Comparison of ENCODE assay signal across 8 cellular contexts in genomic region chr1:118185083-118185899, GRCh38. TPM values are rescaled to one million over a fixed set of nuclear protein-coding genes. Genes with fewer than 3 reads are reported as not detected.
A peak's percentile ranks its signal among the peaks of the same experiment; 100 is the strongest.
DNase-seq lines count a peak whose midpoint lies in the region; ATAC-seq and TF ChIP-seq lines count a peak whose summit lies in the region.

Gene SPAG17, minus strand, starts transcription at chr1:118185228. Its CDS starts 71 bp downstream, at chr1:118185157.

- no peak for DNase-seq in AG09319 (ENCODE audit: extremely low read depth, low read depth)
- no peak for DNase-seq in HFFc6
- DNase-seq in activated CD8-positive, alpha-beta T cell treated with anti-CD3 and anti-CD28 coated beads, Interleukin-2, amount 10 ng/mL, durations not matched to agents 7 days and 5 days: peak; percentile 28
- DNase-seq in left cardiac atrium: peak; percentile 79
- peak in 9 of 10 donors; percentile 14 to 85 (median 26) for DNase-seq in posterior cingulate gyrus

- peaks cover 14% of the 10 kb centered on the region for H3K4me1 Mint-ChIP-seq in HFFc6 (ENCODE audit: low read depth)
- H3K4me1 Mint-ChIP-seq in activated CD8-positive, alpha-beta T cell treated with anti-CD3 and anti-CD28 coated beads, Interleukin-2, amount 10 ng/mL, durations not matched to agents 7 days and 5 days (ENCODE audit: low read depth): peaks cover 3% of the 10 kb centered on the region

- POLR2A ChIA-PET in activated CD8-positive, alpha-beta T cell treated with anti-CD3 and anti-CD28 coated beads, Interleukin-2, amount 10 ng/mL, durations not matched to agents 7 days and 5 days (lab: Charles Lee): no interaction called here

- no peak within 1 kb of the TSS for H3K27ac Mint-ChIP-seq in HFFc6
- no peak within 1 kb of the TSS for H3K27ac Mint-ChIP-seq in activated CD8-positive, alpha-beta T cell treated with anti-CD3 and anti-CD28 coated beads, Interleukin-2, amount 10 ng/mL, durations not matched to agents 7 days and 5 days

- no peaks in the 10 kb centered on the region for H3K36me3 Mint-ChIP-seq in HFFc6 (ENCODE audit: low read depth)
- no peaks in the 10 kb centered on the region for H3K36me3 Mint-ChIP-seq in activated CD8-positive, alpha-beta T cell treated with anti-CD3 and anti-CD28 coated beads, Interleukin-2, amount 10 ng/mL, durations not matched to agents 7 days and 5 days (ENCODE audit: low read depth)

- intact Hi-C loops in left cardiac atrium (cut with DNase I): no loop called here
- intact Hi-C loops in posterior cingulate gyrus (cut with DNase I): no loop called here

- no peaks in the 10 kb centered on the region for H3K9me3 Mint-ChIP-seq in HFFc6
- no peaks in the 10 kb centered on the region for H3K9me3 Mint-ChIP-seq in activated CD8-positive, alpha-beta T cell treated with anti-CD3 and anti-CD28 coated beads, Interleukin-2, amount 10 ng/mL, durations not matched to agents 7 days and 5 days (ENCODE audit: insufficient read depth)

- TF ChIP-seq CTCF in AG09319 (IDR thresholded peaks at IDR 0.05; ENCODE audit: low read depth, low read length): peak; percentile 39
- TF ChIP-seq CTCF in HFFc6 (IDR thresholded peaks at IDR 0.05): no peak

- ATAC-seq in activated CD8-positive, alpha-beta T cell treated with anti-CD3 and anti-CD28 coated beads, Interleukin-2, amount 10 ng/mL, durations not matched to agents 7 days and 5 days: peak; percentile 27
- ATAC-seq in left cardiac atrium (peak; percentile 95 to 99), GM19463 (IDR thresholded peaks at IDR 0.05; ENCODE audit: unreplicated experiment) (no peak), HG02852 (IDR thresholded peaks at IDR 0.05; ENCODE audit: unreplicated experiment) (no peak), GM21576 (IDR thresholded peaks at IDR 0.05; ENCODE audit: unreplicated experiment) (no peak)

- CTCF ChIA-PET in activated CD8-positive, alpha-beta T cell treated with anti-CD3 and anti-CD28 coated beads, Interleukin-2, amount 10 ng/mL, durations not matched to agents 7 days and 5 days (lab: Charles Lee): no interaction called here

- peaks cover 5% of the 10 kb centered on the region for H3K27me3 Mint-ChIP-seq in HFFc6 (ENCODE audit: insufficient read depth)
- H3K27me3 Mint-ChIP-seq in activated CD8-positive, alpha-beta T cell treated with anti-CD3 and anti-CD28 coated beads, Interleukin-2, amount 10 ng/mL, durations not matched to agents 7 days and 5 days (ENCODE audit: low read depth): no peaks in the 10 kb centered on the region

- H3K4me3 Mint-ChIP-seq in HFFc6: peak within 1 kb of the TSS; percentile 83
- no peak within 1 kb of the TSS for H3K4me3 Mint-ChIP-seq in activated CD8-positive, alpha-beta T cell treated with anti-CD3 and anti-CD28 coated beads, Interleukin-2, amount 10 ng/mL, durations not matched to agents 7 days and 5 days

RNA-seq across cellular contexts. Expression of gene SPAG17, which starts in this region (rescaled TPM):
- not detected for total RNA-seq in HFFc6 (2021; fragmentation: NEBNext Ultra II Directional; extraction: Animal tissue kit (Norgen Biotek cat#: 25700))
- not detected for total RNA-seq in activated CD8-positive, alpha-beta T cell treated with anti-CD3 and anti-CD28 coated beads, Interleukin-2, amount 10 ng/mL, durations not matched to agents 7 days and 5 days
- total RNA-seq in left cardiac atrium: under 1 TPM in 1 of 2 donors, not detected in 1; 0.35 TPM

Comparison
In these comparisons a context has a peak if more than half of its experiments do, and no peak if none do; other contexts are left out.
1. Peak in DNase-seq and ATAC-seq in activated CD8-positive, alpha-beta T cell treated with anti-CD3 and anti-CD28 coated beads, Interleukin-2, amount 10 ng/mL, durations not matched to agents 7 days and 5 days; RNA of the gene not detected or under 1 TPM.
2. Peak in DNase-seq and ATAC-seq in left cardiac atrium; RNA of the gene not detected or under 1 TPM.
3. DNase-seq: peak in posterior cingulate gyrus (9 of 10); none in AG09319 (single experiment) and HFFc6 (single experiment).